ENCODE assay signal across 29 cellular contexts in genomic region chr10:19119191-19119590, GRCh38.
DNase-seq lines count a peak whose midpoint lies in the region; FAIRE-seq and TF ChIP-seq lines count a peak whose summit lies in the region.
"Had no signal": no experiment of that assay in that cellular context is flagged by ENCODE, and none has a peak within 500 bp of the region (broad histone marks: within the 10 kb centered on the region; RNA-seq: fewer than 3 reads in every experiment).

No MANE protein-coding gene starts in this region.

- H3K36me3 ChIP-seq in A673 (ENCODE audit: insufficient read depth, low read length, poor library complexity, severe bottlenecking) (no peaks in the 10 kb centered on the region), HUES64 (ENCODE audit: insufficient read depth, low read length) (no peaks in the 10 kb centered on the region), H1 (ENCODE audit: control insufficient read depth in 2 of 4, insufficient read depth in 4 of 4, low read length in 3 of 4) (no peaks in the 10 kb centered on the region), iPS-20b (ENCODE audit: insufficient read depth, low read depth, low read length) (no peaks in the 10 kb centered on the region), Peyer's patch (peaks cover 0 to 2% (median 0%) of the 10 kb centered on the region in 3 donors)
- H3K36me3 ChIP-seq: BE2C had no signal

- H3K56ac ChIP-seq in H1 (replicated peaks; ENCODE audit: insufficient read length, low read depth, low read length) = no peak overlapping the region

- FAIRE-seq in H1 (lab: Jason Lieb, UNC) = peak; percentile 57
- FAIRE-seq: GM12891 had no signal

- no peaks in the 10 kb centered on the region; the same call in 1 of the 2 replicates for H3K23me2 ChIP-seq in H1 (ENCODE audit: low read depth, low read length)

- no peaks in the 10 kb centered on the region for H3K79me1 ChIP-seq in H1 (ENCODE audit: low read depth, low read length)

- H4K91ac ChIP-seq in H1 (replicated peaks; ENCODE audit: insufficient read length, low read length) = no peak overlapping the region

- no peaks in the 10 kb centered on the region for H3K79me2 ChIP-seq in H1 (ENCODE audit: control insufficient read depth in 1 of 2, insufficient read depth in 2 of 2, low read length in 2 of 2)

- H2BK5ac ChIP-seq in H1 (ENCODE audit: low read depth, low read length) = no peak overlapping the region; the same call in 1 of the 2 replicates

- TF ChIP-seq CTCF in A673 (conservative IDR thresholded peaks at IDR 0.05; ENCODE audit: low read depth, low read length) (no peak), H1 (IDR thresholded peaks at IDR 0.05; ENCODE audit: control extremely low read depth in 1 of 3, insufficient read depth in 1 of 3, low read depth in 1 of 3, low read length in 3 of 3) (no peak), Peyer's patch (IDR thresholded peaks at IDR 0.05) (no peak)

- no peak overlapping the region for H3K4ac ChIP-seq in H1 (replicated peaks; ENCODE audit: insufficient read length, low read depth, low read length)

- H4K20me1 ChIP-seq in H1 (replicated peaks in 1 of 2; ENCODE audit: control insufficient read depth in 1 of 2, insufficient read depth in 2 of 2, low read length in 2 of 2) = no peaks in the 10 kb centered on the region

- H3K9ac ChIP-seq in HUES64 (ENCODE audit: low read depth, low read length) (no peak overlapping the region), H1 (replicated peaks in 1 of 4; ENCODE audit: extremely low read depth in 1 of 4, low read depth in 3 of 4, low read length in 3 of 4) (no peak overlapping the region), iPS-20b (ENCODE audit: low read depth, low read length) (no peak overlapping the region)
- H3K9ac ChIP-seq: SK-N-SH had no signal

- no peak overlapping the region for H2BK15ac ChIP-seq in H1 (ENCODE audit: low read length)

- no peaks in the 10 kb centered on the region for H3K4me1 ChIP-seq in A673 (ENCODE audit: insufficient read depth, low read length, poor library complexity, severe bottlenecking)
- H3K4me1 ChIP-seq in HUES64 (ENCODE audit: insufficient read depth, low read length) = peaks cover 17% of the 10 kb centered on the region
- H3K4me1 ChIP-seq in H1 (replicated peaks in 1 of 4; ENCODE audit: control insufficient read depth in 3 of 4, insufficient read depth in 4 of 4, low read length in 3 of 4) = peaks cover 0 to 7% (median 4%) of the 10 kb centered on the region in 4 experiments; a peak in 5 of 7 replicates
- H3K4me1 ChIP-seq in iPS-20b (ENCODE audit: insufficient read depth, low read length) = peaks cover 9% of the 10 kb centered on the region
- no peaks in the 10 kb centered on the region for H3K4me1 ChIP-seq in Peyer's patch
- H3K4me1 ChIP-seq: BE2C had no signal

- intact Hi-C loops in A673 (cut with micrococcal nuclease; ENCODE audit: unreplicated experiment) = no loop called here

- H3K9me3 ChIP-seq in A673 (ENCODE audit: low read depth, low read length, poor library complexity, severe bottlenecking) (no peaks in the 10 kb centered on the region), HUES64 (ENCODE audit: insufficient read depth, low read depth, low read length) (peaks cover 3% of the 10 kb centered on the region; the same call in 1 of the 2 replicates), H1 (ENCODE audit: insufficient read depth in 2 of 2, low read depth in 1 of 2, low read length in 1 of 2) (peaks cover 2 to 6% of the 10 kb centered on the region in 2 experiments; a peak in 2 of 4 replicates), iPS-20b (ENCODE audit: insufficient read depth, low read depth, low read length) (peaks cover 10% of the 10 kb centered on the region; the same call in 1 of the 2 replicates), Peyer's patch (no peaks in the 10 kb centered on the region)
- H3K9me3 ChIP-seq: BE2C, SK-N-SH had no signal

- no peak overlapping the region for H2BK12ac ChIP-seq in H1 (ENCODE audit: low read depth, low read length)

- H3K27me3 ChIP-seq in A673 (replicated peaks; ENCODE audit: insufficient read depth, low read depth, low read length, poor library complexity) (no peaks in the 10 kb centered on the region), HUES64 (ENCODE audit: insufficient read depth, low read length) (no peaks in the 10 kb centered on the region), H1 (replicated peaks in 1 of 4; ENCODE audit: control insufficient read depth in 3 of 4, extremely low read depth in 1 of 4, insufficient read depth in 3 of 4, low read length in 3 of 4) (no peaks in the 10 kb centered on the region), iPS-20b (ENCODE audit: insufficient read depth, low read length) (no peaks in the 10 kb centered on the region), Peyer's patch (no peaks in the 10 kb centered on the region)
- H3K27me3 ChIP-seq: BE2C had no signal

- no peak overlapping the region for H4K8ac ChIP-seq in H1 (ENCODE audit: extremely low read depth, insufficient read depth, low read length)

- POLR2A ChIA-PET in A673 (lab: Charles Lee; ENCODE audit: low non-redundant PET) = no interaction called here
- POLR2A ChIA-PET in H1 (lab: Charles Lee; ENCODE audit: partially characterized antibody) = interaction anchor here (1.0 to 1.2 kb wide), 2 partner anchors 9 to 10 kb away, joined by 3 to 4 read pairs; no protein-coding TSS in a partner anchor

- WGBS in HUES64 = 28% methylated on average over 6 of the region's 6 CpGs
- WGBS in H1 (ENCODE audit: extremely low coverage in 1 of 2, insufficient coverage in 1 of 2, insufficient read length in 1 of 2, insufficient replicate concordance in 2 of 2, low coverage in 1 of 2, low lambda C conversion rate in 2 of 2, missing lambda C conversion rate in 1 of 2), 2 experiments = 25% methylated on average over 6 of the region's 6 CpGs; no CpG with 5 or more reads in 1 of the 2 experiments

- no peak for TF ChIP-seq POLR2A in H1 (IDR thresholded peaks at IDR 0.05; ENCODE audit: control extremely low read depth in 1 of 2, low read depth in 2 of 2, low read length in 2 of 2)
- no peak for TF ChIP-seq POLR2A in Peyer's patch (IDR thresholded peaks at IDR 0.05)

- H4K5ac ChIP-seq in H1 (ENCODE audit: insufficient read length, low read depth, low read length) = no peak overlapping the region

- no peak overlapping the region for H3K27ac ChIP-seq in A673 (ENCODE audit: low read depth, low read length, poor library complexity, severe bottlenecking)
- H3K27ac ChIP-seq in HUES64 (ENCODE audit: low read depth, low read length) = peak overlapping the region; percentile 67; the same call in 1 of the 2 replicates
- H3K27ac ChIP-seq in H1 (ENCODE audit: low read depth, low read length) = no peak overlapping the region
- H3K27ac ChIP-seq in iPS-20b (ENCODE audit: low read length) = no peak overlapping the region
- H3K27ac ChIP-seq in Peyer's patch = no peak overlapping the region
- H3K27ac ChIP-seq: 22Rv1 had no signal

- CTCF ChIA-PET in A673 (lab: Charles Lee) (no interaction called here), H1 (lab: Charles Lee; ENCODE audit: partially characterized antibody) (interaction anchor here (1.2 kb wide), 1 partner anchor 10 kb away, joined by 4 read pairs; no protein-coding TSS in a partner anchor)

- no peak for TF ChIP-seq RAD21 in H1 (IDR thresholded peaks at IDR 0.05 in 1 of 2, conservative IDR thresholded peaks at IDR 0.05 in 1 of 2; ENCODE audit: low read depth in 2 of 2, low read length in 2 of 2)

- BruUV-seq in A673 (replicated peaks; lab: Mats Ljungman, UMichigan) = no TSS peak

- 0 out of 2 replicates have a peak overlapping the region, but pooled peaks have one; percentile 19 for H3K18ac ChIP-seq in H1 (ENCODE audit: extremely low read depth, low read length)

- H3K4me2 ChIP-seq in H1 (ENCODE audit: insufficient read depth in 1 of 2, low read depth in 2 of 2, low read length in 2 of 2) = 0 out of 4 replicates have a peak overlapping the region, but pooled peaks of 1 of the 2 experiments have one; percentile 3
- H3K4me2 ChIP-seq: SK-N-SH had no signal

- H2BK20ac ChIP-seq in H1 (ENCODE audit: low read length) = no peak overlapping the region; the same call in 1 of the 2 replicates

- peak overlapping the region; percentile 84 for H2AFZ ChIP-seq in H1 (ENCODE audit: low read length)

- H2BK120ac ChIP-seq in H1 (replicated peaks; ENCODE audit: low read depth, low read length) = no peak overlapping the region

- H3K4me3 ChIP-seq in A673 (ENCODE audit: low read depth, low read length, poor library complexity, severe bottlenecking) = no peak overlapping the region
- H3K4me3 ChIP-seq in HUES64 (ENCODE audit: low read length) = no peak overlapping the region
- peak overlapping the region in 1 of 4 experiments; percentile 24; a peak in 1 of 8 replicates for H3K4me3 ChIP-seq in H1 (ENCODE audit: extremely low read depth in 1 of 4, insufficient read depth in 2 of 4, low read depth in 3 of 4, low read length in 4 of 4)
- H3K4me3 ChIP-seq in iPS-20b (ENCODE audit: low read length) = peak overlapping the region; percentile 22; the same call in 1 of the 2 replicates
- H3K4me3 ChIP-seq in Peyer's patch = no peak overlapping the region

- H2AK5ac ChIP-seq in H1 (ENCODE audit: low read depth, low read length) = no peak overlapping the region

- peak in 1 of 2 experiments; percentile 76; a peak in 1 of 3 replicates for TF ChIP-seq EP300 in H1 (IDR thresholded peaks at IDR 0.05; ENCODE audit: borderline replicate concordance in 1 of 2, low read depth in 2 of 2, low read length in 2 of 2)

- H3K14ac ChIP-seq in H1 (ENCODE audit: insufficient read length) = no peak overlapping the region

- DNase-seq in A673 (ENCODE audit: low spot score) (peak; percentile 26), H1 (ENCODE audit: low read depth in 1 of 2, low spot score in 2 of 2) (peak; percentile 38 to 47), superior temporal gyrus (ENCODE audit: extremely low spot score) (no peak), NOMO-1 treated with dmso at 0.1 percent for 144 hours (lab: John Stamatoyannopoulos, UW; ENCODE audit: unreplicated experiment) (no peak), MV-4-11 (lab: John Stamatoyannopoulos, UW) (no peak), Peyer's patch (no peak)
- DNase-seq: ACHN; BE2C; CD8-positive, alpha-beta memory T cell; DMS 273 treated with DMSO at 0.1 percent for 48 hours; DMS79; EL; GF-D8; H7; IMR-90; KG1; MM.1S; NCI-H1048; NCI-H1417; NCI-H1694; NCI-H2029 treated with DMSO at 0.1 percent for 48 hours; NCI-H2227 treated with DMSO at 0.1 percent for 48 hours; NCI-H526 treated with DMSO at 0.1 percent for 48 hours; OCI-M1; SK-N-SH had no signal

- H3K23ac ChIP-seq in H1 (ENCODE audit: insufficient read length) = no peak overlapping the region

TF ChIP-seq in H1, 55 proteins besides CTCF, POLR2A, EP300 and RAD21 (continues in another document):
- TF ChIP-seq PHF8 (conservative IDR thresholded peaks at IDR 0.05; ENCODE audit: low read depth, low read length) (no peak), SIN3A (conservative IDR thresholded peaks at IDR 0.05 in 1 of 2, IDR thresholded peaks at IDR 0.05 in 1 of 2; ENCODE audit: low read depth in 1 of 2, low read length in 2 of 2) (no peak), SP1 (IDR thresholded peaks at IDR 0.05; ENCODE audit: low read depth, low read length) (peak; percentile 57; the same call in 1 of the 2 replicates), SIRT6 (IDR thresholded peaks at IDR 0.05; ENCODE audit: low read length) (no peak), TBP (IDR thresholded peaks at IDR 0.05; ENCODE audit: low read depth, low read length) (no peak), TAF1 (IDR thresholded peaks at IDR 0.05; ENCODE audit: low read depth, low read length) (no peak), SIX5 (IDR thresholded peaks at IDR 0.05; ENCODE audit: low read depth, low read length) (no peak), HDAC6 (IDR thresholded peaks at IDR 0.05; ENCODE audit: low read depth, low read length) (no peak)

Comparison
In these comparisons a context has a peak if more than half of its experiments do, and no peak if none do; other contexts are left out.
1. DNase-seq: peak in A673 (single experiment) and H1 (2 of 2); none in superior temporal gyrus (single experiment), NOMO-1 treated with dmso at 0.1 percent for 144 hours (single experiment), MV-4-11 (single experiment) and Peyer's patch (0 of 3).